In genomic region chr20:3156811-3157619, GRCh38 we compare ENCODE assay signal across 8 cellular contexts. TPM values are rescaled to one million over a fixed set of nuclear protein-coding genes. Genes with fewer than 3 reads are reported as not detected.
DNase-seq lines count a peak whose midpoint lies in the region; ATAC-seq and TF ChIP-seq lines count a peak whose summit lies in the region.

No MANE protein-coding gene starts in this region.

- CTCF ChIA-PET in activated CD4-positive, alpha-beta T cell treated with anti-CD3 and anti-CD28 coated beads, Interleukin-2, amount 10 ng/mL, durations not matched to agents 7 days and 5 days (lab: Charles Lee) = interaction anchor here (0.6 to 1.5 kb wide), 4 partner anchors 23 to 275 kb away, joined by 3 to 4 read pairs (median 3); no protein-coding TSS in a partner anchor

- H3K4me1 Mint-ChIP-seq in activated CD4-positive, alpha-beta T cell treated with anti-CD3 and anti-CD28 coated beads, Interleukin-2, amount 10 ng/mL, durations not matched to agents 7 days and 5 days = peaks cover 52% of the 10 kb centered on the region
- peaks cover 46% of the 10 kb centered on the region for H3K4me1 Mint-ChIP-seq in activated naive CD8-positive, alpha-beta T cell treated with anti-CD3 and anti-CD28 coated beads, Interleukin-2, amount 50 U/mL, for 24 hours

- peak overlapping the region; percentile 96 for H3K4me3 Mint-ChIP-seq in activated CD4-positive, alpha-beta T cell treated with anti-CD3 and anti-CD28 coated beads, Interleukin-2, amount 10 ng/mL, durations not matched to agents 7 days and 5 days
- peak overlapping the region; percentile 96 for H3K4me3 Mint-ChIP-seq in activated naive CD8-positive, alpha-beta T cell treated with anti-CD3 and anti-CD28 coated beads, Interleukin-2, amount 50 U/mL, for 24 hours

- H3K27me3 ChIP-seq in psoas muscle (ENCODE audit: insufficient read depth in 3 of 3, low read length in 2 of 3) = no peaks in the 10 kb centered on the region

- 54 to 63% (median 59%) methylated on average over 8 of the region's 8 CpGs for WGBS in psoas muscle, 3 donors

- DNase-seq in activated CD4-positive, alpha-beta T cell treated with anti-CD3 and anti-CD28 coated beads, Interleukin-2, amount 10 ng/mL, durations not matched to agents 7 days and 5 days = peak; percentile 41
- no peak for DNase-seq in activated CD4-positive, alpha-beta T cell treated with anti-CD3 and anti-CD28 coated beads for 48 hours
- no peak for DNase-seq in activated naive CD8-positive, alpha-beta T cell treated with anti-CD3 and anti-CD28 coated beads, Interleukin-2, amount 50 U/mL, for 24 hours
- DNase-seq in psoas muscle (no peak), NCI-H510A treated with DMSO at 0.1 percent for 48 hours (lab: John Stamatoyannopoulos, UW) (no peak), NCI-H446 (lab: John Stamatoyannopoulos, UW) (no peak), NCI-H748 (lab: John Stamatoyannopoulos, UW; ENCODE audit: unreplicated experiment) (no peak)

- no peak for TF ChIP-seq CTCF in psoas muscle (IDR thresholded peaks at IDR 0.05)

- POLR2A ChIA-PET in activated CD4-positive, alpha-beta T cell treated with anti-CD3 and anti-CD28 coated beads, Interleukin-2, amount 10 ng/mL, durations not matched to agents 7 days and 5 days (lab: Charles Lee) = interaction anchor here (0.6 to 0.9 kb wide), 3 partner anchors 9 to 49 kb away, joined by 3 to 6 read pairs (median 3); no protein-coding TSS in a partner anchor

- peaks cover 3 to 24% of the 10 kb centered on the region in 2 donors for H3K36me3 ChIP-seq in psoas muscle (ENCODE audit: insufficient read depth in 1 of 2, low read depth in 1 of 2)

- intact Hi-C loops in psoas muscle (cut with DNase I) = loop anchor here in 1 of 2 donors (5.0 kb wide), 1 partner anchor 35 kb away; no protein-coding TSS in a partner anchor

- H3K27ac ChIP-seq in psoas muscle = peak overlapping the region; percentile 98

- peak overlapping the region; percentile 88 for H3K27ac Mint-ChIP-seq in activated CD4-positive, alpha-beta T cell treated with anti-CD3 and anti-CD28 coated beads, Interleukin-2, amount 10 ng/mL, durations not matched to agents 7 days and 5 days
- peak overlapping the region; percentile 71 for H3K27ac Mint-ChIP-seq in activated naive CD8-positive, alpha-beta T cell treated with anti-CD3 and anti-CD28 coated beads, Interleukin-2, amount 50 U/mL, for 24 hours

- H3K4me3 ChIP-seq in psoas muscle = peak overlapping the region; percentile 100

- no peaks in the 10 kb centered on the region for H3K27me3 Mint-ChIP-seq in activated CD4-positive, alpha-beta T cell treated with anti-CD3 and anti-CD28 coated beads, Interleukin-2, amount 10 ng/mL, durations not matched to agents 7 days and 5 days
- H3K27me3 Mint-ChIP-seq in activated naive CD8-positive, alpha-beta T cell treated with anti-CD3 and anti-CD28 coated beads, Interleukin-2, amount 50 U/mL, for 24 hours = no peaks in the 10 kb centered on the region

- H3K4me1 ChIP-seq in psoas muscle = peaks cover 62% of the 10 kb centered on the region

- no peaks in the 10 kb centered on the region for H3K9me3 Mint-ChIP-seq in activated CD4-positive, alpha-beta T cell treated with anti-CD3 and anti-CD28 coated beads, Interleukin-2, amount 10 ng/mL, durations not matched to agents 7 days and 5 days
- H3K9me3 Mint-ChIP-seq in activated naive CD8-positive, alpha-beta T cell treated with anti-CD3 and anti-CD28 coated beads, Interleukin-2, amount 50 U/mL, for 24 hours = no peaks in the 10 kb centered on the region

- no peaks in the 10 kb centered on the region for H3K9me3 ChIP-seq in psoas muscle

- ATAC-seq in HG03135 (IDR thresholded peaks at IDR 0.05; ENCODE audit: unreplicated experiment) (peak; percentile 73), psoas muscle (no peak)
- ATAC-seq in activated naive CD8-positive, alpha-beta T cell treated with anti-CD3 and anti-CD28 coated beads, Interleukin-2, amount 50 U/mL, for 24 hours = peak; percentile 78

- H3K36me3 Mint-ChIP-seq in activated CD4-positive, alpha-beta T cell treated with anti-CD3 and anti-CD28 coated beads, Interleukin-2, amount 10 ng/mL, durations not matched to agents 7 days and 5 days (ENCODE audit: low read depth) = peaks cover 33% of the 10 kb centered on the region
- peaks cover 10% of the 10 kb centered on the region for H3K36me3 Mint-ChIP-seq in activated naive CD8-positive, alpha-beta T cell treated with anti-CD3 and anti-CD28 coated beads, Interleukin-2, amount 50 U/mL, for 24 hours (ENCODE audit: low read depth)

RNA-seq across cellular contexts. Expression of gene FASTKD5, which starts 2.6 kb away (rescaled TPM):
- total RNA-seq in activated CD4-positive, alpha-beta T cell treated with anti-CD3 and anti-CD28 coated beads, Interleukin-2, amount 10 ng/mL, durations not matched to agents 7 days and 5 days = 10 to 100 TPM; 22.2 to 24.4 TPM
- total RNA-seq in psoas muscle = 10 to 100 TPM; 22.4 to 45.9 (median 26.4) TPM
- polyA plus RNA-seq in psoas muscle = 10 to 100 TPM; 30.9 to 91.1 (median 35.5) TPM

RNA-seq across cellular contexts. Expression of gene UBOX5, which starts 2.6 kb away (rescaled TPM):
- 1 to 10 TPM; 8.5 to 9.0 TPM for total RNA-seq in activated CD4-positive, alpha-beta T cell treated with anti-CD3 and anti-CD28 coated beads, Interleukin-2, amount 10 ng/mL, durations not matched to agents 7 days and 5 days
- 10 to 100 TPM in 1 of 4 donors, 1 to 10 TPM in 3; 6.1 to 10.8 (median 8.3) TPM for total RNA-seq in psoas muscle
- 1 to 10 TPM; 4.0 to 7.9 (median 5.6) TPM for polyA plus RNA-seq in psoas muscle

RNA-seq across cellular contexts. Expression of gene LZTS3, which starts 16.3 kb away (rescaled TPM):
- under 1 TPM; 0.62 to 0.65 TPM for total RNA-seq in activated CD4-positive, alpha-beta T cell treated with anti-CD3 and anti-CD28 coated beads, Interleukin-2, amount 10 ng/mL, durations not matched to agents 7 days and 5 days
- 10 to 100 TPM in 1 of 4 donors, 1 to 10 TPM in 3; 5.8 to 10.5 (median 7.5) TPM for total RNA-seq in psoas muscle
- polyA plus RNA-seq in psoas muscle = 10 to 100 TPM in 1 of 3 donors, 1 to 10 TPM in 2; 4.1 to 13.7 (median 8.0) TPM

RNA-seq across cellular contexts. Expression of gene DDRGK1, which starts 47.5 kb away (rescaled TPM):
- 10 to 100 TPM; 46.5 to 58.9 TPM for total RNA-seq in activated CD4-positive, alpha-beta T cell treated with anti-CD3 and anti-CD28 coated beads, Interleukin-2, amount 10 ng/mL, durations not matched to agents 7 days and 5 days
- total RNA-seq in psoas muscle = 10 to 100 TPM; 36.6 to 49.7 (median 42.3) TPM
- 10 to 100 TPM; 58.3 to 82.2 (median 71.7) TPM for polyA plus RNA-seq in psoas muscle

RNA-seq across cellular contexts. Expression of gene ITPA, which starts 52.3 kb away (rescaled TPM):
- total RNA-seq in activated CD4-positive, alpha-beta T cell treated with anti-CD3 and anti-CD28 coated beads, Interleukin-2, amount 10 ng/mL, durations not matched to agents 7 days and 5 days = 10 to 100 TPM; 52.1 to 72.7 TPM
- 10 to 100 TPM; 19.6 to 26.0 (median 23.9) TPM for total RNA-seq in psoas muscle
- polyA plus RNA-seq in psoas muscle = 10 to 100 TPM; 28.4 to 83.9 (median 41.0) TPM

Comparison
In these comparisons a context has a peak if more than half of its experiments do, and no peak if none do; other contexts are left out.
1. ATAC-seq: peak in HG03135 (single experiment) and activated naive CD8-positive, alpha-beta T cell treated with anti-CD3 and anti-CD28 coated beads, Interleukin-2, amount 50 U/mL, for 24 hours (single experiment); none in psoas muscle (0 of 4).
2. RNA of gene LZTS3, which starts 16.3 kb away (total RNA-seq): 5.8 to 10.5 TPM in psoas muscle; 0.62 to 0.65 TPM in activated CD4-positive, alpha-beta T cell treated with anti-CD3 and anti-CD28 coated beads, Interleukin-2, amount 10 ng/mL, durations not matched to agents 7 days and 5 days; every median in the first group is over 4 times any median in the second.